Comparison of ENCODE assay signal across 9 cellular contexts in the genomic region with DNA sequence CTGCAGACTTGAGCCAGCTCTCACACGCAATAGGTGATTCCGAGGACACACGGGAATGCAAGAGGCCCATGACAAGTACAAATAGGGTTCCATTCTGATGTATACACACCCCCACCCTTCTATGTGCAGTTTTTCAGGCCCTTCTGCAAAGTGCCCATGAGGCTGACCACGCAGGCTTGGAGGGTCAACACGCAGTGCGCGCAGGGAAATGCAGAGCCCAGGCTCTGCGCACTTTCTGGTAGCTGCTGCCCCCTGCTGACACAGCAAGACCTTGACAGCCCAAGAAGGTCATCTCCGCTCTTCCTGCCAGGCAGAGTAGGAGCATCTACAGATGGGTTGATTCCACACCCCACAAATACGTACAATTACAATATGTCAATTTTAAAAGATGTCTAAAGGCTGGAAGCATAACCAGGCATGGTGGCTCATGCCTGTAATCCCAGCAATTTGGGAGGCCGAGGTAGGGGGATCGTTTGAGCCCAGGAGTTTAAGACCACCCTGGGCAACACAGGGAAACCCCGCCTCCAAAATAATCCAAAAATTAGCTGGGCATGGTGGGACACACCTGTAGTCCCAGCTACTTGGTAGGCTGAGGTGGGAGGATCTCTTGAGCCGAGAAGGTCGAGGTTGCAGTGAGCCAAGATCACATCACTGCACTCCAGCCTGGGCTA. TPM values are rescaled to one million over a fixed set of nuclear protein-coding genes. Genes with fewer than 3 reads are reported as not detected.
DNase-seq lines count a peak whose midpoint lies in the region; ATAC-seq and TF ChIP-seq lines count a peak whose summit lies in the region.
"Had no signal": no experiment of that assay in that cellular context is flagged by ENCODE, and none has a peak within 500 bp of the region (broad histone marks: within the 10 kb centered on the region; RNA-seq: fewer than 3 reads in every experiment).

No MANE protein-coding gene starts in this region.

- DNase-seq in NCI-H1417 (lab: John Stamatoyannopoulos, UW) = peak in 2 of 3 experiments; percentile 8 to 41
- no peak for DNase-seq in NCI-H1417 treated with DMSO at 0.1 percent for 48 hours (lab: John Stamatoyannopoulos, UW)
- DNase-seq in GM23338 (ENCODE audit: low spot score) = peak; percentile 83
- peak; percentile 5 to 35 (median 10) for DNase-seq in activated CD4-positive, CD25-positive, alpha-beta regulatory T cell (lab: John Stamatoyannopoulos, UW)
- DNase-seq in coronary artery (ENCODE audit: low spot score) = no peak
- DNase-seq in lung microvascular endothelial cell (ENCODE audit: low read depth in 2 of 2) = peak; percentile 57 to 63

- ATAC-seq in GM23338 = peak; percentile 90
- ATAC-seq in stimulated activated memory B cell treated with anti-CD40 and anti-IgM and Interleukin-4, amounts not matched to agents 10 μg/mL and 1 μg/mL and 100 μg/mL, for 72 hours = peak; percentile 68

- H3K27me3 ChIP-seq in GM23338 (ENCODE audit: insufficient read depth) (no peaks in the 10 kb centered on the region), Loucy (ENCODE audit: insufficient read depth, low read length, poor library complexity, severe bottlenecking) (no peaks in the 10 kb centered on the region)

- H4K20me1 ChIP-seq in GM23338 (replicated peaks; ENCODE audit: insufficient read depth) = no peaks in the 10 kb centered on the region
- no peaks in the 10 kb centered on the region for H4K20me1 ChIP-seq in Loucy (ENCODE audit: insufficient read depth, low read length, poor library complexity, severe bottlenecking)

- H3K9me2 ChIP-seq in GM23338 (ENCODE audit: insufficient read depth) = no peaks in the 10 kb centered on the region
- H3K9me2 ChIP-seq in Loucy (replicated peaks; ENCODE audit: low read depth, low read length) = no peaks in the 10 kb centered on the region

- H3K36me3 ChIP-seq in GM23338 (ENCODE audit: insufficient read depth) (no peaks in the 10 kb centered on the region), Loucy (ENCODE audit: insufficient read depth, low read length) (peaks cover 6% of the 10 kb centered on the region; the same call in 1 of the 2 replicates)

- H3K4me3 Mint-ChIP-seq in GM23338 = no peak overlapping the region
- H3K4me3 Mint-ChIP-seq in stimulated activated memory B cell treated with anti-CD40 and anti-IgM and Interleukin-4, amounts not matched to agents 10 μg/mL and 1 μg/mL and 100 μg/mL, for 72 hours = no peak overlapping the region

- no peaks in the 10 kb centered on the region for H3K79me2 ChIP-seq in GM23338 (replicated peaks; ENCODE audit: insufficient read depth)
- no peaks in the 10 kb centered on the region for H3K79me2 ChIP-seq in Loucy (ENCODE audit: insufficient read depth, low read length)

- H3K4me3 ChIP-seq in GM23338 (no peak overlapping the region), Loucy (ENCODE audit: low read length, poor library complexity, severe bottlenecking) (no peak overlapping the region), coronary artery (no peak overlapping the region)

- H3K4me2 ChIP-seq in GM23338 (no peak overlapping the region), Loucy (ENCODE audit: low read depth, low read length, poor library complexity, severe bottlenecking) (no peak overlapping the region)

- H3K9ac ChIP-seq in Loucy (ENCODE audit: low read depth, low read length, poor library complexity, severe bottlenecking) = no peak overlapping the region

- no peak overlapping the region for H2AFZ ChIP-seq in GM23338
- no peak overlapping the region for H2AFZ ChIP-seq in Loucy (ENCODE audit: low read length)

- H3K27ac ChIP-seq in GM23338 (ENCODE audit: low read depth) (no peak overlapping the region), coronary artery (no peak overlapping the region)

- no peaks in the 10 kb centered on the region for H3F3A ChIP-seq in GM23338 (replicated peaks; ENCODE audit: low read depth)
- no peaks in the 10 kb centered on the region for H3F3A ChIP-seq in Loucy (ENCODE audit: low read depth)

- no peaks in the 10 kb centered on the region for H3K9me3 ChIP-seq in Loucy (ENCODE audit: insufficient read depth, low read depth, low read length)

- peak; percentile 81 to 94 for TF ChIP-seq CTCF in GM23338 (conservative IDR thresholded peaks at IDR 0.05; ENCODE audit: low read depth in 2 of 2)
- TF ChIP-seq CTCF in Loucy (conservative IDR thresholded peaks at IDR 0.05; ENCODE audit: low read length) = peak; percentile 86
- TF ChIP-seq CTCF in coronary artery (IDR thresholded peaks at IDR 0.05) = peak; percentile 31

- H3K9me3 Mint-ChIP-seq in GM23338 = peaks cover 36% of the 10 kb centered on the region
- H3K9me3 Mint-ChIP-seq in stimulated activated memory B cell treated with anti-CD40 and anti-IgM and Interleukin-4, amounts not matched to agents 10 μg/mL and 1 μg/mL and 100 μg/mL, for 72 hours = peaks cover 8% of the 10 kb centered on the region
- H3K9me3 Mint-ChIP-seq: CD8-positive, alpha-beta memory T cell had no signal

- H3K4me1 Mint-ChIP-seq in GM23338 = no peaks in the 10 kb centered on the region
- peaks cover 48% of the 10 kb centered on the region for H3K4me1 Mint-ChIP-seq in stimulated activated memory B cell treated with anti-CD40 and anti-IgM and Interleukin-4, amounts not matched to agents 10 μg/mL and 1 μg/mL and 100 μg/mL, for 72 hours

- peaks cover 21% of the 10 kb centered on the region for H3K36me3 Mint-ChIP-seq in GM23338 (ENCODE audit: low read depth)
- peaks cover 18% of the 10 kb centered on the region for H3K36me3 Mint-ChIP-seq in stimulated activated memory B cell treated with anti-CD40 and anti-IgM and Interleukin-4, amounts not matched to agents 10 μg/mL and 1 μg/mL and 100 μg/mL, for 72 hours

- no peaks in the 10 kb centered on the region for H3K4me1 ChIP-seq in GM23338 (ENCODE audit: insufficient read depth)
- no peaks in the 10 kb centered on the region for H3K4me1 ChIP-seq in Loucy (ENCODE audit: insufficient read depth, low read length, poor library complexity, severe bottlenecking)

- no peak overlapping the region for H3K27ac Mint-ChIP-seq in GM23338
- H3K27ac Mint-ChIP-seq in stimulated activated memory B cell treated with anti-CD40 and anti-IgM and Interleukin-4, amounts not matched to agents 10 μg/mL and 1 μg/mL and 100 μg/mL, for 72 hours = peak overlapping the region; percentile 44

- H3K27me3 Mint-ChIP-seq in GM23338 (ENCODE audit: insufficient read depth, low read depth, poor library complexity) = peaks cover 18% of the 10 kb centered on the region
- no peaks in the 10 kb centered on the region for H3K27me3 Mint-ChIP-seq in stimulated activated memory B cell treated with anti-CD40 and anti-IgM and Interleukin-4, amounts not matched to agents 10 μg/mL and 1 μg/mL and 100 μg/mL, for 72 hours

TF ChIP-seq in GM23338, 12 proteins besides CTCF, POLR2A, EP300 and RAD21 (continues in another document):
- peak; percentile 91 for TF ChIP-seq ZNF331 (CRISPR knock-in tag; IDR thresholded peaks at IDR 0.05; ENCODE audit: low read depth)

RNA-seq across cellular contexts. Expression of a gene that starts 18.5 kb away (rescaled TPM):
- total RNA-seq in GM23338 (2014; rRNA removed; shearing (Covaris generic)) = 16.8 and 26.1 TPM in 2 replicates
- polyA plus RNA-seq in GM23338 (2016; fragmentation: Nextera tagmentation; extraction: Ambion mirVana) = 2.8 and 3.9 TPM in 2 replicates
- total RNA-seq in lung microvascular endothelial cell = 13.9 and 20.0 TPM in 2 replicates

RNA-seq across cellular contexts. Expression of a gene that starts 30.8 kb away (rescaled TPM):
- 26.3 and 39.7 TPM in 2 replicates for total RNA-seq in GM23338 (2014; rRNA removed; shearing (Covaris generic))
- 9.0 and 10.3 TPM in 2 replicates for polyA plus RNA-seq in GM23338 (2016; fragmentation: Nextera tagmentation; extraction: Ambion mirVana)
- 12.0 and 16.7 TPM in 2 replicates for total RNA-seq in lung microvascular endothelial cell

RNA-seq across cellular contexts. Expression of a gene that starts 51.6 kb away (rescaled TPM):
- not detected in 2 replicates for total RNA-seq in GM23338 (2014; rRNA removed; shearing (Covaris generic))
- not detected in 2 replicates for polyA plus RNA-seq in GM23338 (2016; fragmentation: Nextera tagmentation; extraction: Ambion mirVana)
- total RNA-seq in lung microvascular endothelial cell = not detected in 2 replicates
- total RNA-seq: CD8-positive, alpha-beta memory T cell had no signal
- polyA plus RNA-seq: CD8-positive, alpha-beta memory T cell had no signal

RNA-seq across cellular contexts. Expression of a gene that starts 51.7 kb away (rescaled TPM):
- total RNA-seq in GM23338 (2014; rRNA removed; shearing (Covaris generic)) = 34.4 and 57.1 TPM in 2 replicates
- 38.3 and 41.2 TPM in 2 replicates for polyA plus RNA-seq in GM23338 (2016; fragmentation: Nextera tagmentation; extraction: Ambion mirVana)
- total RNA-seq in lung microvascular endothelial cell = 4.4 and 7.9 TPM in 2 replicates

Comparison
In these comparisons a context has a peak if more than half of its experiments do, and no peak if none do; other contexts are left out.
1. DNase-seq: peak in NCI-H1417 (2 of 3), GM23338 (single experiment), activated CD4-positive, CD25-positive, alpha-beta regulatory T cell (4 of 4) and lung microvascular endothelial cell (2 of 2); none in NCI-H1417 treated with DMSO at 0.1 percent for 48 hours (single experiment) and coronary artery (single experiment).
2. CTCF ChIP-seq: peak in every context shown above with its lines; median percentile 88 in GM23338; 86 in Loucy; 31 in coronary artery.